Comparison of ENCODE assay signal across 21 cellular contexts in the genomic region with DNA sequence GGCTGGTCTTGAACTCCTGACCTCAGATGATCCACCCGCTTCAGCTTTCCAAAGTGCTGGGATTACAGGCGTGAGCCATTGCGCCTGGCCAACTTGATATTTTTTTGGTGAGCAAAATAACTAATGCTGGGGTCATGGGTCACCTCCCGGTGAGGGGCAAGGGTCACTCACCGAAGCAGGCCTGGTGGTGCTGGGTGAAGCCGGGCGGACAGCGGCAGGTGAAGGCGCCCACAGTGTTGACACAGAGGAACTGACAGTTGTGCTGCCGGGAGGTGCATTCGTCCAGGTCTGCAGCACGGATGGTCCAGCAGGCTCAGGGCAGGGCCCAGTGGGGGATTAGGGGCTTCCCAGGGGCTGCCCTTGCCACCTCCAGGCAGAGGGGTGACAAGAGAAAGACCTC. TPM values are rescaled to one million over a fixed set of nuclear protein-coding genes. Genes with fewer than 3 reads are reported as not detected.
A peak's percentile ranks its signal among the peaks of the same experiment; 100 is the strongest.
DNase-seq lines count a peak whose midpoint lies in the region; ATAC-seq, FAIRE-seq and TF ChIP-seq lines count a peak whose summit lies in the region.
"Had no signal": no experiment of that assay in that cellular context is flagged by ENCODE, and none has a peak within 500 bp of the region (broad histone marks: within the 10 kb centered on the region; RNA-seq: fewer than 3 reads in every experiment).

No MANE protein-coding gene starts in this region.

- H3K4me3 ChIP-seq in Caco-2 (ENCODE audit: low read depth, low read length), result no peak overlapping the region
- H3K4me3 ChIP-seq in K562, result no peak overlapping the region
- H3K4me3 ChIP-seq in neuronal stem cell (ENCODE audit: low read length in 2 of 2), result no peak overlapping the region
- H3K4me3 ChIP-seq: BLaER1 treated with 17β-estradiol and CSF1 and Interleukin-3, amounts not matched to agents 10 nM and 100 nM had no signal

- H3K4me2 ChIP-seq in K562 (ENCODE audit: insufficient read depth, low read length) (no peak overlapping the region), neuronal stem cell (ENCODE audit: insufficient read depth, low read length, poor library complexity, severe bottlenecking) (no peak overlapping the region)
- H3K4me2 ChIP-seq: KMS-11 had no signal

- H3K4ac ChIP-seq in neuronal stem cell (ENCODE audit: low read length), result no peak overlapping the region

- H3K23ac ChIP-seq in neuronal stem cell (ENCODE audit: low read depth, low read length, poor library complexity), result no peak overlapping the region

- TF ChIP-seq RAD21 in K562 (CRISPR knock-in tag; conservative IDR thresholded peaks at IDR 0.05 in 1 of 2, IDR thresholded peaks at IDR 0.05 in 1 of 2), result no peak

- H3K27me3 ChIP-seq in Caco-2 (replicated peaks; ENCODE audit: control insufficient read depth, insufficient read depth, low read length) (no peaks in the 10 kb centered on the region), K562 (ENCODE audit: control insufficient read depth in 2 of 2, insufficient read depth in 2 of 2, low read length in 2 of 2) (no peaks in the 10 kb centered on the region), neuronal stem cell (ENCODE audit: control insufficient read depth in 3 of 3, insufficient read depth in 3 of 3, low read depth in 1 of 3, low read length in 3 of 3) (no peaks in the 10 kb centered on the region)
- H3K27me3 ChIP-seq: BLaER1 treated with 17β-estradiol and CSF1 and Interleukin-3, amounts not matched to agents 10 nM and 100 nM had no signal

- H4K8ac ChIP-seq in neuronal stem cell (ENCODE audit: low read depth, low read length), result no peak overlapping the region

- peak overlapping the region; percentile 55 for H2BK5ac ChIP-seq in neuronal stem cell (ENCODE audit: low read length)

- H2BK12ac ChIP-seq in neuronal stem cell (ENCODE audit: low read length), result no peak overlapping the region

- no peak for DNase-seq in Caco-2
- no peak for DNase-seq in K562 (ENCODE audit: extremely low read depth in 1 of 4, low spot score in 3 of 4)
- DNase-seq in left lobe of liver (ENCODE audit: low spot score), result peak; percentile 55
- no peak for DNase-seq in neuronal stem cell (ENCODE audit: low spot score)
- no peak for DNase-seq in OCI-M2 (lab: John Stamatoyannopoulos, UW; ENCODE audit: unreplicated experiment)
- DNase-seq in DMS53 (lab: John Stamatoyannopoulos, UW), result no peak
- DNase-seq: 8988T; CD8-positive, alpha-beta T cell; DMS79; GDM1; HCEC 1CT had no signal

- intact Hi-C loops in Caco-2 (cut with micrococcal nuclease; ENCODE audit: unreplicated experiment) (no loop called here), K562 (cut with micrococcal nuclease) (no loop called here)

- no peak overlapping the region for H3K4me3 Mint-ChIP-seq in Caco-2 (ENCODE audit: unreplicated experiment)
- H3K4me3 Mint-ChIP-seq: CD8-positive, alpha-beta T cell had no signal

- H3K9me3 ChIP-seq in Caco-2 (no peaks in the 10 kb centered on the region; the same call in 1 of the 2 replicates), K562 (replicated peaks; ENCODE audit: control insufficient read depth, insufficient read depth, low read depth, low read length) (no peaks in the 10 kb centered on the region), neuronal stem cell (replicated peaks in 1 of 2; ENCODE audit: control insufficient read depth in 2 of 2, insufficient read depth in 1 of 2, low read depth in 1 of 2, low read length in 2 of 2) (no peaks in the 10 kb centered on the region)

- POLR2A ChIA-PET in Caco-2 (lab: Charles Lee), result no interaction called here
- POLR2A ChIA-PET in K562 (lab: Yijun Ruan, JAX), result no interaction called here

- H2AK5ac ChIP-seq in neuronal stem cell (ENCODE audit: low read depth, low read length), result no peak overlapping the region

- peaks cover 2% of the 10 kb centered on the region for H3K79me1 ChIP-seq in neuronal stem cell (ENCODE audit: low read depth, low read length)

- no peak overlapping the region for H2BK120ac ChIP-seq in neuronal stem cell (ENCODE audit: low read depth, low read length)

- H3K27me3 Mint-ChIP-seq in Caco-2 (ENCODE audit: insufficient read depth, unreplicated experiment), result no peaks in the 10 kb centered on the region

- no peak for FAIRE-seq in K562 (lab: Jason Lieb, UNC)
- FAIRE-seq: D721Med, GM12892, GM18507 had no signal

- BruUV-seq in Caco-2 (replicated peaks; lab: Mats Ljungman, UMichigan) (no TSS peak), K562 (replicated peaks; lab: Mats Ljungman, UMichigan) (no TSS peak)

- H3K18ac ChIP-seq in neuronal stem cell (ENCODE audit: low read length), result peak overlapping the region; percentile 13

- no peaks in the 10 kb centered on the region for H4K20me1 ChIP-seq in K562 (replicated peaks; ENCODE audit: control insufficient read depth, insufficient read depth, low read length)

- H3K4me1 ChIP-seq in Caco-2 (peaks cover 21% of the 10 kb centered on the region), K562 (replicated peaks in 1 of 2; ENCODE audit: control insufficient read depth in 2 of 2, insufficient read depth in 2 of 2, low read length in 2 of 2) (peaks cover 8 to 25% of the 10 kb centered on the region in 2 experiments), neuronal stem cell (ENCODE audit: control insufficient read depth in 2 of 2, insufficient read depth in 1 of 2, low read depth in 1 of 2, low read length in 2 of 2) (peaks cover 8 to 11% of the 10 kb centered on the region in 2 donors)

- no peak overlapping the region for H3K9ac ChIP-seq in K562 (ENCODE audit: insufficient read depth in 1 of 2, low read depth in 2 of 2, low read length in 2 of 2)
- peak overlapping the region; percentile 39 for H3K9ac ChIP-seq in neuronal stem cell (ENCODE audit: low read depth, low read length, poor library complexity)
- H3K9ac ChIP-seq: BLaER1 treated with 17β-estradiol and CSF1 and Interleukin-3, amounts not matched to agents 10 nM and 100 nM; KMS-11 had no signal

- TF ChIP-seq POLR2A in K562 (conservative IDR thresholded peaks at IDR 0.05), result no peak

- TF ChIP-seq CTCF in Caco-2 (IDR thresholded peaks at IDR 0.05; ENCODE audit: insufficient read depth in 1 of 2, low read depth in 1 of 2, low read length in 1 of 2, severe bottlenecking in 1 of 2, unreplicated experiment in 1 of 2) (no peak), K562 (IDR thresholded peaks at IDR 0.05 in 2 of 3, conservative IDR thresholded peaks at IDR 0.05 in 1 of 3; ENCODE audit: insufficient read depth in 2 of 3, low read depth in 1 of 3, low read length in 3 of 3) (no peak)

- peaks cover 14% of the 10 kb centered on the region for H3K4me1 Mint-ChIP-seq in Caco-2 (ENCODE audit: low read depth, unreplicated experiment)

- H4K91ac ChIP-seq in neuronal stem cell (ENCODE audit: low read depth, low read length, poor library complexity), result no peak overlapping the region

- in situ Hi-C loops in K562 (cut with MboI), result no loop called here

- H3K27ac Mint-ChIP-seq in Caco-2 (ENCODE audit: unreplicated experiment), result peak overlapping the region; percentile 53
- H3K27ac Mint-ChIP-seq: CD8-positive, alpha-beta T cell had no signal

- H3K79me2 ChIP-seq in K562 (ENCODE audit: control insufficient read depth, insufficient read depth, low read length), result no peaks in the 10 kb centered on the region

- H3K27ac ChIP-seq in K562 (ENCODE audit: extremely low read depth, low read depth, low read length), result no peak overlapping the region
- no peak overlapping the region for H3K27ac ChIP-seq in neuronal stem cell (replicated peaks; ENCODE audit: low read length)
- H3K27ac ChIP-seq: KMS-11 had no signal

- TF ChIP-seq EP300 in K562 (IDR thresholded peaks at IDR 0.05; ENCODE audit: low read length), result no peak

- no peaks in the 10 kb centered on the region for H3K36me3 Mint-ChIP-seq in Caco-2 (ENCODE audit: insufficient read depth, unreplicated experiment)
- H3K36me3 Mint-ChIP-seq: CD8-positive, alpha-beta T cell had no signal

- no peaks in the 10 kb centered on the region for H3K9me1 ChIP-seq in K562 (ENCODE audit: control insufficient read depth, insufficient read depth, low read length)

- H2AFZ ChIP-seq in K562 (ENCODE audit: low read depth, low read length), result no peak overlapping the region
- H2AFZ ChIP-seq in neuronal stem cell (ENCODE audit: low read length), result no peak overlapping the region

- CTCF ChIA-PET in Caco-2 (lab: Charles Lee) (no interaction called here), K562 (lab: Yijun Ruan, JAX; ENCODE audit: low intra/inter-chr PET ratio) (no interaction called here)

- 74% methylated on average over 12 of the region's 12 CpGs for WGBS in K562 (ENCODE audit: insufficient coverage, low coverage, missing lambda C conversion rate)
- WGBS in neuronal stem cell (ENCODE audit: extremely low coverage in 2 of 2, insufficient read length in 2 of 2, insufficient replicate concordance in 1 of 2), 2 donors, result no CpG with 5 or more reads among the region's 12 CpGs

- no peak overlapping the region for H2BK15ac ChIP-seq in neuronal stem cell (ENCODE audit: low read length)

- ATAC-seq in K562 (no peak), left lobe of liver (peak; percentile 85), HG02884 (IDR thresholded peaks at IDR 0.05; ENCODE audit: unreplicated experiment) (no peak)
- ATAC-seq: CD8-positive, alpha-beta T cell had no signal

- no peak overlapping the region for H3K14ac ChIP-seq in neuronal stem cell (ENCODE audit: low read length)

- no peaks in the 10 kb centered on the region for H3K9me3 Mint-ChIP-seq in Caco-2 (ENCODE audit: unreplicated experiment)
- H3K9me3 Mint-ChIP-seq: CD8-positive, alpha-beta T cell had no signal

- H3K36me3 ChIP-seq in Caco-2 (ENCODE audit: control insufficient read depth, insufficient read depth, low read length), result no peaks in the 10 kb centered on the region
- H3K36me3 ChIP-seq in K562 (ENCODE audit: control insufficient read depth, insufficient read depth, low read length), result no peaks in the 10 kb centered on the region
- H3K36me3 ChIP-seq in neuronal stem cell (replicated peaks in 1 of 2; ENCODE audit: control insufficient read depth in 2 of 2, insufficient read depth in 2 of 2, low read length in 2 of 2), result peaks cover 0 to 14% of the 10 kb centered on the region in 2 donors
- H3K36me3 ChIP-seq: BLaER1 treated with 17β-estradiol and CSF1 and Interleukin-3, amounts not matched to agents 10 nM and 100 nM had no signal

RNA-seq across cellular contexts. Expression of a gene that starts 28.3 kb away (rescaled TPM):
- total RNA-seq in Caco-2 (2022), result not detected in 2 replicates
- total RNA-seq in K562 (2011; cell fraction: chromatin; rRNA removed; ENCODE audit: low replicate concordance), result not detected in 2 replicates
- total RNA-seq in K562 (2011; cell fraction: nucleolus; rRNA removed), result not detected in 2 replicates
- total RNA-seq in K562 (2011; cell fraction: nucleoplasm; rRNA removed), result not detected in 2 replicates
- not detected in 2 replicates for total RNA-seq in K562 (2014; rRNA removed)
- total RNA-seq in K562 (2014; rRNA removed; fragmentation: Illumina TruSeq; extraction: Trizol), result not detected in 2 replicates
- total RNA-seq in K562 (2015; rRNA removed; fragmentation: Illumina TruSeq; extraction: Trizol), result not detected in 2 replicates
- not detected in 2 replicates for total RNA-seq in K562 (2021)
- 0.15 TPM in 1 of 2 replicates, not detected in the other for polyA plus RNA-seq in K562 (2011; rRNA removed)
- polyA plus RNA-seq in K562 (2011; cell fraction: cytosol; rRNA removed), result 0.07 and 0.18 TPM in 2 replicates
- polyA plus RNA-seq in K562 (2011; cell fraction: nucleus; rRNA removed), result 0.14 TPM in 1 of 2 replicates, not detected in the other
- 0.10 TPM in 1 of 2 replicates, not detected in the other for polyA plus RNA-seq in K562 (2012)
- polyA plus RNA-seq in K562 (2014; fragmentation: Illumina TruSeq; extraction: Trizol), result not detected in 2 replicates
- not detected for polyA plus RNA-seq in K562 (2014; fragmentation: Nextera tagmentation; extraction: Ambion mirVana)
- not detected in 2 replicates for polyA plus RNA-seq in K562 (2014; rRNA removed)
- not detected in 2 replicates for polyA minus RNA-seq in K562 (2011; rRNA and poly(A)+ RNA removed)
- not detected in 2 replicates for polyA minus RNA-seq in K562 (2011; cell fraction: cytosol; rRNA and poly(A)+ RNA removed)
- not detected in 2 replicates for polyA minus RNA-seq in K562 (2011; cell fraction: nucleus; rRNA and poly(A)+ RNA removed)
- 0.30 TPM for total RNA-seq in left lobe of liver
- polyA plus RNA-seq in neuronal stem cell (2013, experiment 1 of 2), result 0.36 TPM
- 0.60 TPM for polyA plus RNA-seq in neuronal stem cell (2013, experiment 2 of 2)
- total RNA-seq: A673; CD8-positive, alpha-beta T cell; Daoy; H4 had no signal
- polyA plus RNA-seq: AG04450 had no signal
